1 cellular context compared by ENCODE assay signal in genomic region chr17:41806685-41807445, GRCh38.
TF ChIP-seq lines count a peak whose summit lies in the region.

No MANE protein-coding gene starts in this region.

TF ChIP-seq in HepG2, 621 proteins besides CTCF, POLR2A, EP300 and RAD21:
- TF ChIP-seq XBP1 (CRISPR knock-in tag; IDR thresholded peaks at IDR 0.05) (no peak), CENPX (CRISPR knock-in tag; IDR thresholded peaks at IDR 0.05) (no peak), POLR2AphosphoS5 (IDR thresholded peaks at IDR 0.05; ENCODE audit: low read depth, low read length) (peak; percentile 43), POGZ (CRISPR knock-in tag; IDR thresholded peaks at IDR 0.05) (no peak), U2AF1 (optimal IDR thresholded peaks at IDR 0.05; ENCODE audit: low read depth, low read length) (no peak), PHF8 (CRISPR knock-in tag; IDR thresholded peaks at IDR 0.05) (0 out of 2 replicates have a peak, but pooled peaks have one; percentile 17), NFKB2 (CRISPR knock-in tag; IDR thresholded peaks at IDR 0.05; ENCODE audit: borderline replicate concordance) (0 out of 2 replicates have a peak, but pooled peaks have one; percentile 34), AKAP8 (CRISPR knock-in tag; IDR thresholded peaks at IDR 0.05) (peak; percentile 46; the same call in 1 of the 2 replicates), HIC2 (CRISPR knock-in tag; IDR thresholded peaks at IDR 0.05; ENCODE audit: low read depth) (no peak), POLR2G (IDR thresholded peaks at IDR 0.05; ENCODE audit: low read depth, low read length) (peak; percentile 44; the same call in 1 of the 2 replicates), ZMYM3 (CRISPR knock-in tag; IDR thresholded peaks at IDR 0.05) (no peak), ZFP1 (CRISPR knock-in tag; IDR thresholded peaks at IDR 0.05) (no peak), AGO2 (optimal IDR thresholded peaks at IDR 0.05; ENCODE audit: low read depth, low read length) (peak; percentile 50), ZFP91 (CRISPR knock-in tag; IDR thresholded peaks at IDR 0.05; ENCODE audit: borderline replicate concordance) (0 out of 2 replicates have a peak, but pooled peaks have one; percentile 0), ZNF292 (CRISPR knock-in tag; IDR thresholded peaks at IDR 0.05; ENCODE audit: borderline replicate concordance, low read depth) (no peak), CHD2 (IDR thresholded peaks at IDR 0.05; ENCODE audit: low read depth, low read length) (no peak), ZC3H13 (CRISPR knock-in tag; IDR thresholded peaks at IDR 0.05) (peak; percentile 53; the same call in 1 of the 2 replicates), PAWR (CRISPR knock-in tag; IDR thresholded peaks at IDR 0.05; ENCODE audit: borderline replicate concordance) (no peak)
- TF ChIP-seq, protein P1, sequence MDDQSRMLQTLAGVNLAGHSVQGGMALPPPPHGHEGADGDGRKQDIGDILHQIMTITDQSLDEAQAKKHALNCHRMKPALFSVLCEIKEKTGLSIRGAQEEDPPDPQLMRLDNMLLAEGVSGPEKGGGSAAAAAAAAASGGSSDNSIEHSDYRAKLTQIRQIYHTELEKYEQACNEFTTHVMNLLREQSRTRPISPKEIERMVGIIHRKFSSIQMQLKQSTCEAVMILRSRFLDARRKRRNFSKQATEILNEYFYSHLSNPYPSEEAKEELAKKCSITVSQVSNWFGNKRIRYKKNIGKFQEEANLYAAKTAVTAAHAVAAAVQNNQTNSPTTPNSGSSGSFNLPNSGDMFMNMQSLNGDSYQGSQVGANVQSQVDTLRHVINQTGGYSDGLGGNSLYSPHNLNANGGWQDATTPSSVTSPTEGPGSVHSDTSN (CRISPR knock-in tag; IDR thresholded peaks at IDR 0.05; ENCODE audit: borderline replicate concordance), result no peak
- TF ChIP-seq, protein P2, sequence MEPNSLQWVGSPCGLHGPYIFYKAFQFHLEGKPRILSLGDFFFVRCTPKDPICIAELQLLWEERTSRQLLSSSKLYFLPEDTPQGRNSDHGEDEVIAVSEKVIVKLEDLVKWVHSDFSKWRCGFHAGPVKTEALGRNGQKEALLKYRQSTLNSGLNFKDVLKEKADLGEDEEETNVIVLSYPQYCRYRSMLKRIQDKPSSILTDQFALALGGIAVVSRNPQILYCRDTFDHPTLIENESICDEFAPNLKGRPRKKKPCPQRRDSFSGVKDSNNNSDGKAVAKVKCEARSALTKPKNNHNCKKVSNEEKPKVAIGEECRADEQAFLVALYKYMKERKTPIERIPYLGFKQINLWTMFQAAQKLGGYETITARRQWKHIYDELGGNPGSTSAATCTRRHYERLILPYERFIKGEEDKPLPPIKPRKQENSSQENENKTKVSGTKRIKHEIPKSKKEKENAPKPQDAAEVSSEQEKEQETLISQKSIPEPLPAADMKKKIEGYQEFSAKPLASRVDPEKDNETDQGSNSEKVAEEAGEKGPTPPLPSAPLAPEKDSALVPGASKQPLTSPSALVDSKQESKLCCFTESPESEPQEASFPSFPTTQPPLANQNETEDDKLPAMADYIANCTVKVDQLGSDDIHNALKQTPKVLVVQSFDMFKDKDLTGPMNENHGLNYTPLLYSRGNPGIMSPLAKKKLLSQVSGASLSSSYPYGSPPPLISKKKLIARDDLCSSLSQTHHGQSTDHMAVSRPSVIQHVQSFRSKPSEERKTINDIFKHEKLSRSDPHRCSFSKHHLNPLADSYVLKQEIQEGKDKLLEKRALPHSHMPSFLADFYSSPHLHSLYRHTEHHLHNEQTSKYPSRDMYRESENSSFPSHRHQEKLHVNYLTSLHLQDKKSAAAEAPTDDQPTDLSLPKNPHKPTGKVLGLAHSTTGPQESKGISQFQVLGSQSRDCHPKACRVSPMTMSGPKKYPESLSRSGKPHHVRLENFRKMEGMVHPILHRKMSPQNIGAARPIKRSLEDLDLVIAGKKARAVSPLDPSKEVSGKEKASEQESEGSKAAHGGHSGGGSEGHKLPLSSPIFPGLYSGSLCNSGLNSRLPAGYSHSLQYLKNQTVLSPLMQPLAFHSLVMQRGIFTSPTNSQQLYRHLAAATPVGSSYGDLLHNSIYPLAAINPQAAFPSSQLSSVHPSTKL (CRISPR knock-in tag; IDR thresholded peaks at IDR 0.05), result no peak
TF ChIP-seq in HepG2: peak in this region for 8.
